19 cellular contexts compared by ENCODE assay signal in genomic region chr5:62574599-62574998, GRCh38. TPM values are rescaled to one million over a fixed set of nuclear protein-coding genes. Genes with fewer than 3 reads are reported as not detected.
DNase-seq lines count a peak whose midpoint lies in the region; ATAC-seq and TF ChIP-seq lines count a peak whose summit lies in the region.
"Had no signal": no experiment of that assay in that cellular context is flagged by ENCODE, and none has a peak within 500 bp of the region (broad histone marks: within the 10 kb centered on the region; RNA-seq: fewer than 3 reads in every experiment).

No MANE protein-coding gene starts in this region.

- H3K4me1 Mint-ChIP-seq in natural killer cell: peaks cover 27 to 36% of the 10 kb centered on the region in 2 donors
- H3K4me1 Mint-ChIP-seq in activated T-helper 2 cell treated with anti-CD3 and anti-CD28 coated beads, Interferon-gamma antibody, Interleukin-2, Interleukin-4, amounts not matched to agents 10 μg/mL and 5 μg/mL and 100 μg/mL, durations not matched to agents 14 hours and 24 hours and 36 hours (ENCODE audit: low read depth): peaks cover 38% of the 10 kb centered on the region

- H3K4me3 Mint-ChIP-seq in natural killer cell: no peak overlapping the region
- H3K4me3 Mint-ChIP-seq in activated T-helper 2 cell treated with anti-CD3 and anti-CD28 coated beads, Interferon-gamma antibody, Interleukin-2, Interleukin-4, amounts not matched to agents 10 μg/mL and 5 μg/mL and 100 μg/mL, durations not matched to agents 14 hours and 24 hours and 36 hours (ENCODE audit: low read depth): no peak overlapping the region
- H3K4me3 Mint-ChIP-seq: activated naive CD8-positive, alpha-beta T cell; neural crest cell had no signal

- H3K36me3 Mint-ChIP-seq in natural killer cell: no peaks in the 10 kb centered on the region
- H3K36me3 Mint-ChIP-seq in activated T-helper 2 cell treated with anti-CD3 and anti-CD28 coated beads, Interferon-gamma antibody, Interleukin-2, Interleukin-4, amounts not matched to agents 10 μg/mL and 5 μg/mL and 100 μg/mL, durations not matched to agents 14 hours and 24 hours and 36 hours (ENCODE audit: low read depth): peaks cover 26% of the 10 kb centered on the region

- ATAC-seq in GM18517 (IDR thresholded peaks at IDR 0.05; ENCODE audit: unreplicated experiment) (peak; percentile 54), GM21526 (IDR thresholded peaks at IDR 0.05; ENCODE audit: low FRiP score, unreplicated experiment) (peak; percentile 50), HG03045 (IDR thresholded peaks at IDR 0.05; ENCODE audit: unreplicated experiment) (peak; percentile 40), natural killer cell (no peak)
- ATAC-seq: HepG2 had no signal

- H3K9me3 Mint-ChIP-seq in natural killer cell: no peaks in the 10 kb centered on the region
- no peaks in the 10 kb centered on the region for H3K9me3 Mint-ChIP-seq in activated T-helper 2 cell treated with anti-CD3 and anti-CD28 coated beads, Interferon-gamma antibody, Interleukin-2, Interleukin-4, amounts not matched to agents 10 μg/mL and 5 μg/mL and 100 μg/mL, durations not matched to agents 14 hours and 24 hours and 36 hours
- H3K9me3 Mint-ChIP-seq: neural crest cell had no signal

- DNase-seq in natural killer cell (no peak), hepatic stellate cell (ENCODE audit: low spot score) (no peak), SIG-M5 (lab: John Stamatoyannopoulos, UW) (no peak)
- DNase-seq in activated T-helper 2 cell treated with anti-CD3 and anti-CD28 coated beads, Interferon-gamma antibody, Interleukin-2, Interleukin-4, amounts not matched to agents 10 μg/mL and 5 μg/mL and 100 μg/mL, durations not matched to agents 14 hours and 24 hours and 36 hours (ENCODE audit: low spot score): no peak
- DNase-seq: activated CD8-positive, alpha-beta memory T cell treated with anti-CD3 and anti-CD28 coated beads, Interleukin-2, amount 50 U/mL, for 48 hours; C1 segment of cervical spinal cord; head of caudate nucleus; kidney; mesendoderm; MG63; NCI-H2029; NCI-H510A treated with DMSO at 0.1 percent for 48 hours; T-helper 9 cell had no signal

- intact Hi-C loops in natural killer cell (cut with micrococcal nuclease): no loop called here
- intact Hi-C loops in activated T-helper 2 cell treated with anti-CD3 and anti-CD28 coated beads, Interferon-gamma antibody, Interleukin-2, Interleukin-4, amounts not matched to agents 10 μg/mL and 5 μg/mL and 100 μg/mL, durations not matched to agents 14 hours and 24 hours and 36 hours (cut with micrococcal nuclease): loop anchor here (10.0 kb wide), 1 partner anchor 90 kb away; no protein-coding TSS in a partner anchor

- peak overlapping the region; percentile 35 to 76 for H3K27ac Mint-ChIP-seq in natural killer cell
- no peak overlapping the region for H3K27ac Mint-ChIP-seq in activated T-helper 2 cell treated with anti-CD3 and anti-CD28 coated beads, Interferon-gamma antibody, Interleukin-2, Interleukin-4, amounts not matched to agents 10 μg/mL and 5 μg/mL and 100 μg/mL, durations not matched to agents 14 hours and 24 hours and 36 hours
- H3K27ac Mint-ChIP-seq: activated naive CD8-positive, alpha-beta T cell had no signal

- no peaks in the 10 kb centered on the region for H3K27me3 Mint-ChIP-seq in natural killer cell (ENCODE audit: low read depth in 2 of 2)
- H3K27me3 Mint-ChIP-seq in activated T-helper 2 cell treated with anti-CD3 and anti-CD28 coated beads, Interferon-gamma antibody, Interleukin-2, Interleukin-4, amounts not matched to agents 10 μg/mL and 5 μg/mL and 100 μg/mL, durations not matched to agents 14 hours and 24 hours and 36 hours (ENCODE audit: low read depth): no peaks in the 10 kb centered on the region
- H3K27me3 Mint-ChIP-seq: activated naive CD8-positive, alpha-beta T cell had no signal

- no peak for TF ChIP-seq CTCF in natural killer cell (IDR thresholded peaks at IDR 0.05)

RNA-seq across cellular contexts. Expression of gene LRRC70, which starts 4.0 kb away (rescaled TPM):
- 10 to 100 TPM; 17.6 to 29.5 (median 21.2) TPM for total RNA-seq in natural killer cell
- 0.46 and 1.1 TPM in 2 replicates for total RNA-seq in activated T-helper 2 cell treated with anti-CD3 and anti-CD28 coated beads, Interferon-gamma antibody, Interleukin-2, Interleukin-4, amounts not matched to agents 10 μg/mL and 5 μg/mL and 100 μg/mL, durations not matched to agents 14 hours and 24 hours and 36 hours

Comparison
In these comparisons a context has a peak if more than half of its experiments do, and no peak if none do; other contexts are left out.
1. ATAC-seq: peak in GM18517 (single experiment), GM21526 (single experiment) and HG03045 (single experiment); none in natural killer cell (0 of 3).